Comparison of ENCODE assay signal across 8 cellular contexts in genomic region chr1:228735871-228736586, GRCh38. TPM values are rescaled to one million over a fixed set of nuclear protein-coding genes. Genes with fewer than 3 reads are reported as not detected.
DNase-seq lines count a peak whose midpoint lies in the region; ATAC-seq and TF ChIP-seq lines count a peak whose summit lies in the region.

No MANE protein-coding gene starts in this region.

- WGBS in adrenal gland, 4 donors: 1 to 4% (median 1%) methylated on average over 25 to 60 of the region's 60 CpGs
- 1 to 3% methylated on average over 60 of the region's 60 CpGs for WGBS in sigmoid colon, 2 donors

- TF ChIP-seq POLR2A in adrenal gland (IDR thresholded peaks at IDR 0.05) (peak in 1 of 2 donors; percentile 4), sigmoid colon (IDR thresholded peaks at IDR 0.05) (no peak)

- TF ChIP-seq CTCF in adrenal gland (IDR thresholded peaks at IDR 0.05) (no peak), sigmoid colon (IDR thresholded peaks at IDR 0.05) (no peak)

- H3K36me3 ChIP-seq in adrenal gland (replicated peaks in 1 of 2): no peaks in the 10 kb centered on the region
- H3K36me3 ChIP-seq in sigmoid colon: peaks cover 0 to 21% (median 0%) of the 10 kb centered on the region in 4 donors

- intact Hi-C loops in adrenal gland (cut with DNase I): loop anchor here (2.0 to 10.0 kb wide), 3 partner anchors 329 to 491 kb away; no protein-coding TSS in a partner anchor
- intact Hi-C loops in sigmoid colon (cut with DNase I): loop anchor here (1.0 to 10.0 kb wide), 7 partner anchors 65 to 491 kb away; no protein-coding TSS in a partner anchor

- H3K27me3 ChIP-seq in adrenal gland (no peaks in the 10 kb centered on the region), sigmoid colon (no peaks in the 10 kb centered on the region)

- ATAC-seq in GM21447 (IDR thresholded peaks at IDR 0.05; ENCODE audit: unreplicated experiment): no peak
- ATAC-seq in GM18909 (IDR thresholded peaks at IDR 0.05; ENCODE audit: poor library complexity, unreplicated experiment): no peak

- peak; percentile 68 for DNase-seq in activated CD8-positive, alpha-beta memory T cell treated with anti-CD3 and anti-CD28 coated beads for 24 hours
- no peak for DNase-seq in activated CD8-positive, alpha-beta memory T cell treated with anti-CD3 and anti-CD28 coated beads, Interleukin-2, amount 50 U/mL, for 48 hours
- peak; percentile 10 for DNase-seq in NCI-H748 treated with DMSO at 0.1 percent for 48 hours (lab: John Stamatoyannopoulos, UW)
- DNase-seq in adrenal gland: peak; percentile 45 to 67 (median 54)
- DNase-seq in sigmoid colon: peak; percentile 82

- peaks cover 9 to 26% of the 10 kb centered on the region in 2 donors for H3K4me1 ChIP-seq in adrenal gland (replicated peaks in 1 of 2)
- H3K4me1 ChIP-seq in sigmoid colon: peaks cover 0 to 32% (median 12%) of the 10 kb centered on the region in 4 donors

- H3K9me3 ChIP-seq in adrenal gland (replicated peaks in 1 of 3) (no peaks in the 10 kb centered on the region), sigmoid colon (no peaks in the 10 kb centered on the region)

- peak overlapping the region in 3 of 5 donors; percentile 76 to 95 (median 87) for H3K27ac ChIP-seq in adrenal gland
- peak overlapping the region; percentile 87 to 97 (median 92) for H3K27ac ChIP-seq in sigmoid colon

- TF ChIP-seq EP300 in sigmoid colon (IDR thresholded peaks at IDR 0.05): no peak

- H3K4me3 ChIP-seq in adrenal gland (peak overlapping the region; percentile 28 to 84 (median 64)), iPS-11a (ENCODE audit: low read depth, low read length) (peak overlapping the region; percentile 41), sigmoid colon (peak overlapping the region; percentile 94 to 96 (median 96))

RNA-seq across cellular contexts. Expression of gene RHOU, which starts 0.8 kb away (rescaled TPM):
- total RNA-seq in adrenal gland (10 to 100 TPM in 6 of 8 donors, 1 to 10 TPM in 2; 8.6 to 35.1 (median 13.7) TPM), sigmoid colon (10 to 100 TPM in 3 of 4 donors, 1 to 10 TPM in 1; 9.7 to 24.6 (median 15.1) TPM)
- polyA plus RNA-seq in adrenal gland (10 to 100 TPM in 1 of 3 donors, 1 to 10 TPM in 2; 6.1 to 17.5 (median 6.6) TPM), sigmoid colon (10 to 100 TPM; 18.3 to 58.7 (median 36.0) TPM)

Comparison
In these comparisons a context has a peak if more than half of its experiments do, and no peak if none do; other contexts are left out.
1. H3K4me3 ChIP-seq: peak in every context shown above with its lines; median percentile 96 in sigmoid colon; 64 in adrenal gland; 41 in iPS-11a.